Comparison of ENCODE assay signal across 17 cellular contexts in the genomic region with DNA sequence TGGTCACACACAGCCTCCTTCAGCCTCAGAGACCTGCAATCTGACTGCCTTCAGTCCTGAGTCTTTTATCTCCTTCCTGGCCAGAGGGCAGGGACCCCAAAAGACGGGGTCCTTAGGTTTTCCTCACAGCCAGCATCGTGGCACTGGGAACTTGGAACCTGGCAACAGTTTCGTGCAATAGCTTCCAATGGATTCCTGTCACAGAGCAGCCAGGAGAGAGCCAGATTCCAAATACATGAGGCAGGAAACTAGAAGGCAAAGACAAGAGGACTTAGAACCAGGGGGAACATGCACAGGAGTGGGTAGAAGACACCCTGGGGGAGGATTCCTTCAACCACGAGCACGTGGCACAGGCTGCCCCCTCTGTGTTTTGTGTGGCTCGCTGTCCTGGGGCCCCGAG. TPM values are rescaled to one million over a fixed set of nuclear protein-coding genes. Genes with fewer than 3 reads are reported as not detected.
DNase-seq lines count a peak whose midpoint lies in the region; ATAC-seq, FAIRE-seq and TF ChIP-seq lines count a peak whose summit lies in the region.
"Had no signal": no experiment of that assay in that cellular context is flagged by ENCODE, and none has a peak within 500 bp of the region (broad histone marks: within the 10 kb centered on the region; RNA-seq: fewer than 3 reads in every experiment).

No MANE protein-coding gene starts in this region.

- H3K4me1 ChIP-seq in endothelial cell of umbilical vein (ENCODE audit: control insufficient read depth, extremely low read depth, insufficient read depth, low read length), result no peaks in the 10 kb centered on the region
- H3K4me1 ChIP-seq in osteoblast (ENCODE audit: insufficient read depth, low read length), result no peaks in the 10 kb centered on the region
- H3K4me1 ChIP-seq in OCI-LY7 (ENCODE audit: insufficient read depth, low read length, poor library complexity, severe bottlenecking), result peaks cover 11% of the 10 kb centered on the region
- H3K4me1 ChIP-seq: A549, BE2C had no signal

- no peak overlapping the region for H3K4me2 ChIP-seq in endothelial cell of umbilical vein (ENCODE audit: insufficient read depth, low read length)
- H3K4me2 ChIP-seq in osteoblast (ENCODE audit: insufficient read depth, low read length), result no peak overlapping the region
- no peak overlapping the region for H3K4me2 ChIP-seq in OCI-LY7 (ENCODE audit: low read length)
- H3K4me2 ChIP-seq: A549 had no signal

- ATAC-seq in left ventricle myocardium superior (peak; percentile 41), Right ventricle myocardium superior (ENCODE audit: poor library complexity) (no peak), HG02840 (IDR thresholded peaks at IDR 0.05; ENCODE audit: low FRiP score, unreplicated experiment) (no peak), HG03095 (IDR thresholded peaks at IDR 0.05; ENCODE audit: unreplicated experiment) (no peak)

- no peak for TF ChIP-seq CTCF in endothelial cell of umbilical vein (IDR thresholded peaks at IDR 0.05; ENCODE audit: extremely low read depth in 1 of 2, insufficient read depth in 1 of 2, low read depth in 1 of 2, low read length in 2 of 2)
- no peak for TF ChIP-seq CTCF in osteoblast (IDR thresholded peaks at IDR 0.05; ENCODE audit: extremely low read depth, low read depth, low read length)
- TF ChIP-seq CTCF in OCI-LY7 (conservative IDR thresholded peaks at IDR 0.05; ENCODE audit: low read length), result no peak

- H2AFZ ChIP-seq in endothelial cell of umbilical vein (ENCODE audit: low read depth, low read length) (no peak overlapping the region), osteoblast (ENCODE audit: low read length) (peak overlapping the region; percentile 36), OCI-LY7 (ENCODE audit: low read length) (no peak overlapping the region)

- DNase-seq in left ventricle myocardium superior, result no peak
- no peak for DNase-seq in Right ventricle myocardium superior
- DNase-seq in endothelial cell of umbilical vein (ENCODE audit: low read depth, low spot score), result no peak
- DNase-seq in osteoblast (ENCODE audit: insufficient read length, low spot score, missing footprints), result no peak
- no peak for DNase-seq in NOMO-1 (lab: John Stamatoyannopoulos, UW; ENCODE audit: unreplicated experiment in 2 of 2)
- no peak for DNase-seq in OCI-LY7 (ENCODE audit: low spot score)
- DNase-seq: BE2C; CD4-positive, alpha-beta memory T cell; NCI-H1930; NCI-H510A; SJCRH30 had no signal

- H3K27me3 ChIP-seq in endothelial cell of umbilical vein (ENCODE audit: control insufficient read depth in 2 of 2, insufficient read depth in 2 of 2, low read length in 2 of 2) (no peaks in the 10 kb centered on the region), osteoblast (ENCODE audit: insufficient read depth, low read length) (no peaks in the 10 kb centered on the region)
- H3K27me3 ChIP-seq: BE2C, SJCRH30 had no signal

- dilution Hi-C loops in endothelial cell of umbilical vein (cut with MboI; ENCODE audit: extremely low pct_ligation_motif_present, low sequenced_read_pairs), result no loop called here

- H3K4me3 ChIP-seq in endothelial cell of umbilical vein (replicated peaks in 1 of 3; ENCODE audit: insufficient read depth in 1 of 3, low read depth in 1 of 3, low read length in 3 of 3), result no peak overlapping the region
- no peak overlapping the region for H3K4me3 ChIP-seq in osteoblast (ENCODE audit: insufficient read depth, low read length)
- H3K4me3 ChIP-seq in OCI-LY7 (ENCODE audit: low read depth, low read length, poor library complexity, severe bottlenecking), result no peak overlapping the region
- H3K4me3 ChIP-seq: A549, SJCRH30 had no signal

- no peak overlapping the region for H3K9ac ChIP-seq in endothelial cell of umbilical vein (replicated peaks; ENCODE audit: extremely low read depth, insufficient read depth, low read length)

- H3K79me2 ChIP-seq in endothelial cell of umbilical vein (ENCODE audit: control insufficient read depth, insufficient read depth, low read length) (no peaks in the 10 kb centered on the region), osteoblast (ENCODE audit: insufficient read depth, low read length) (no peaks in the 10 kb centered on the region), OCI-LY7 (ENCODE audit: insufficient read depth, low read depth, low read length) (no peaks in the 10 kb centered on the region)

- peak; percentile 49 for FAIRE-seq in endothelial cell of umbilical vein (lab: Jason Lieb, UNC)
- FAIRE-seq: A549, H54 had no signal

- H3K27ac ChIP-seq in endothelial cell of umbilical vein (ENCODE audit: insufficient read depth, low read depth, low read length) (no peak overlapping the region), osteoblast (ENCODE audit: low read depth, low read length) (no peak overlapping the region), OCI-LY7 (ENCODE audit: low read depth, low read length, poor library complexity, severe bottlenecking) (no peak overlapping the region)
- H3K27ac ChIP-seq: A549, SJCRH30 had no signal

- POLR2A ChIA-PET in endothelial cell of umbilical vein (lab: Charles Lee) (no interaction called here), OCI-LY7 (lab: Charles Lee) (no interaction called here)

- no peaks in the 10 kb centered on the region for H4K20me1 ChIP-seq in endothelial cell of umbilical vein (replicated peaks; ENCODE audit: control insufficient read depth, extremely low read depth, insufficient read depth, low read length)
- no peaks in the 10 kb centered on the region for H4K20me1 ChIP-seq in osteoblast (ENCODE audit: insufficient read depth, low read length)
- H4K20me1 ChIP-seq in OCI-LY7 (ENCODE audit: insufficient read depth, low read length), result no peaks in the 10 kb centered on the region

- CTCF ChIA-PET in endothelial cell of umbilical vein (lab: Charles Lee) (no interaction called here), OCI-LY7 (lab: Charles Lee; ENCODE audit: unreplicated experiment) (no interaction called here)

- H3K9me3 ChIP-seq in endothelial cell of umbilical vein (replicated peaks; ENCODE audit: control insufficient read depth, insufficient read depth, low read length), result no peaks in the 10 kb centered on the region
- H3K9me3 ChIP-seq in osteoblast (ENCODE audit: low read depth, low read length), result no peaks in the 10 kb centered on the region
- H3K9me3 ChIP-seq in OCI-LY7 (ENCODE audit: low read length), result no peaks in the 10 kb centered on the region
- H3K9me3 ChIP-seq: A549, BE2C, SJCRH30 had no signal

- BruUV-seq in endothelial cell of umbilical vein (replicated peaks; lab: Mats Ljungman, UMichigan), result no TSS peak
- BruUV-seq in OCI-LY7 (replicated peaks; lab: Mats Ljungman, UMichigan), result no TSS peak

- no peaks in the 10 kb centered on the region for H3K9me1 ChIP-seq in endothelial cell of umbilical vein (replicated peaks; ENCODE audit: control insufficient read depth, extremely low read depth, insufficient read depth, low read length)

- H3K36me3 ChIP-seq in endothelial cell of umbilical vein (ENCODE audit: control insufficient read depth in 2 of 2, extremely low read depth in 1 of 2, insufficient read depth in 2 of 2, low read length in 2 of 2) (no peaks in the 10 kb centered on the region), osteoblast (ENCODE audit: insufficient read depth, low read length) (no peaks in the 10 kb centered on the region), OCI-LY7 (ENCODE audit: insufficient read depth, low read length) (peaks cover 53% of the 10 kb centered on the region)
- H3K36me3 ChIP-seq: BE2C, SJCRH30 had no signal

- intact Hi-C loops in left ventricle myocardium superior (cut with micrococcal nuclease), result no loop called here
- intact Hi-C loops in Right ventricle myocardium superior (cut with DNase I), result no loop called here
- intact Hi-C loops in endothelial cell of umbilical vein (cut with micrococcal nuclease), result no loop called here
- intact Hi-C loops in OCI-LY7 (cut with micrococcal nuclease; ENCODE audit: unreplicated experiment), result no loop called here

- TF ChIP-seq POLR2A in endothelial cell of umbilical vein (IDR thresholded peaks at IDR 0.05; ENCODE audit: low read depth, low read length), result no peak

- no peaks in the 10 kb centered on the region for H3K9me2 ChIP-seq in OCI-LY7 (ENCODE audit: insufficient read depth, low read length)

TF ChIP-seq in endothelial cell of umbilical vein, 7 proteins besides CTCF, POLR2A, EP300 and RAD21:
- no peak for TF ChIP-seq GATA2 (IDR thresholded peaks at IDR 0.05; ENCODE audit: insufficient read depth, insufficient read length, low read depth, low read length)
- no peak for TF ChIP-seq JUN (IDR thresholded peaks at IDR 0.05; ENCODE audit: borderline replicate concordance, insufficient read depth, insufficient read length, low read depth)
- no peak for TF ChIP-seq MYC (IDR thresholded peaks at IDR 0.05; ENCODE audit: low read depth, low read length)
- TF ChIP-seq, protein P1, sequence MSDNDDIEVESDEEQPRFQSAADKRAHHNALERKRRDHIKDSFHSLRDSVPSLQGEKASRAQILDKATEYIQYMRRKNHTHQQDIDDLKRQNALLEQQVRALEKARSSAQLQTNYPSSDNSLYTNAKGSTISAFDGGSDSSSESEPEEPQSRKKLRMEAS (IDR thresholded peaks at IDR 0.05; ENCODE audit: insufficient read depth, insufficient read length), result no peak

RNA-seq across cellular contexts. Expression of gene C11orf91, which starts 48.6 kb away (rescaled TPM):
- total RNA-seq in left ventricle myocardium superior (not detected), Right ventricle myocardium superior (not detected), endothelial cell of umbilical vein (1.4 and 2.1 TPM in 2 replicates), osteoblast (not detected in 2 replicates), OCI-LY7 (2022) (not detected in 2 replicates)
- 0.21 and 0.94 TPM in 2 replicates for polyA plus RNA-seq in endothelial cell of umbilical vein
- polyA plus RNA-seq in endothelial cell of umbilical vein (2011; cell fraction: cytosol; rRNA removed), result 0.12 TPM in 1 of 2 replicates, not detected in the other
- 0.36 and 0.84 TPM in 2 replicates for polyA plus RNA-seq in endothelial cell of umbilical vein (2011; cell fraction: nucleus; rRNA removed)
- 0.48 and 0.59 TPM in 2 replicates for polyA plus RNA-seq in endothelial cell of umbilical vein (2012)
- not detected in 2 replicates for polyA minus RNA-seq in endothelial cell of umbilical vein
- not detected for polyA minus RNA-seq in endothelial cell of umbilical vein (2011; cell fraction: cytosol; rRNA and poly(A)+ RNA removed)
- 2.5 and 9.7 TPM in 2 replicates for polyA minus RNA-seq in endothelial cell of umbilical vein (2011; cell fraction: nucleus; rRNA and poly(A)+ RNA removed)
- total RNA-seq in OCI-LY7 (2014; rRNA removed; shearing (Covaris generic)), result not detected in 2 replicates
- total RNA-seq: Daoy, RPMI7951, SJCRH30 had no signal
- polyA plus RNA-seq: CD4-positive, alpha-beta memory T cell had no signal
